ENCODE assay signal across 29 cellular contexts in genomic region chr2:39682078-39682477, GRCh38. TPM values are rescaled to one million over a fixed set of nuclear protein-coding genes. Genes with fewer than 3 reads are reported as not detected.
DNase-seq lines count a peak whose midpoint lies in the region; ATAC-seq and TF ChIP-seq lines count a peak whose summit lies in the region.
"Had no signal": no experiment of that assay in that cellular context is flagged by ENCODE, and none has a peak within 500 bp of the region (broad histone marks: within the 10 kb centered on the region; RNA-seq: fewer than 3 reads in every experiment).

No MANE protein-coding gene starts in this region.

- ATAC-seq in GM18499 (IDR thresholded peaks at IDR 0.05; ENCODE audit: insufficient read depth, unreplicated experiment): peak; percentile 57
- ATAC-seq in GM18511 (IDR thresholded peaks at IDR 0.05; ENCODE audit: unreplicated experiment): peak; percentile 55
- peak; percentile 83 for ATAC-seq in HG02885 (IDR thresholded peaks at IDR 0.05; ENCODE audit: poor library complexity, unreplicated experiment)
- ATAC-seq in GM18907 (IDR thresholded peaks at IDR 0.05; ENCODE audit: unreplicated experiment): no peak
- ATAC-seq: GM12878, T-cell had no signal

- peaks cover 42% of the 10 kb centered on the region for H3K4me1 ChIP-seq in left ventricle myocardium inferior
- H3K4me1 ChIP-seq in sigmoid colon: no peaks in the 10 kb centered on the region

- TF ChIP-seq POLR2A in sigmoid colon (IDR thresholded peaks at IDR 0.05): no peak

- WGBS in sigmoid colon, 2 donors: 79 to 93% methylated on average over 2 of the region's 2 CpGs

- H3K27ac ChIP-seq in left ventricle myocardium inferior (replicated peaks): peak overlapping the region; percentile 48
- no peak overlapping the region for H3K27ac ChIP-seq in sigmoid colon
- H3K27ac ChIP-seq: KMS-11, PC-9 had no signal

- no peaks in the 10 kb centered on the region for H3K36me3 ChIP-seq in left ventricle myocardium inferior
- H3K36me3 ChIP-seq in sigmoid colon: no peaks in the 10 kb centered on the region

- no peak for TF ChIP-seq CTCF in left ventricle myocardium inferior (IDR thresholded peaks at IDR 0.05; ENCODE audit: borderline replicate concordance)
- no peak for TF ChIP-seq CTCF in sigmoid colon (IDR thresholded peaks at IDR 0.05)

- intact Hi-C loops in left ventricle myocardium inferior (cut with micrococcal nuclease): no loop called here
- intact Hi-C loops in sigmoid colon (cut with DNase I): no loop called here

- no peak for TF ChIP-seq EP300 in sigmoid colon (IDR thresholded peaks at IDR 0.05)

- H3K4me3 ChIP-seq in left ventricle myocardium inferior (no peak overlapping the region), sigmoid colon (no peak overlapping the region)
- H3K4me3 ChIP-seq: GM12878, PC-9 had no signal

- H3K27me3 ChIP-seq in left ventricle myocardium inferior (ENCODE audit: low read depth) (no peaks in the 10 kb centered on the region), sigmoid colon (no peaks in the 10 kb centered on the region)

- DNase-seq in left ventricle myocardium inferior: no peak
- DNase-seq in dermis blood vessel endothelial cell: no peak
- DNase-seq in NCI-H510A treated with DMSO at 0.1 percent for 48 hours (lab: John Stamatoyannopoulos, UW): no peak
- DNase-seq in sigmoid colon: no peak
- DNase-seq: C1 segment of cervical spinal cord; CD4-positive, alpha-beta memory T cell; COR-L47; GDM1; HCEC 1CT; NCI-H1048; NCI-H1417 treated with DMSO at 0.1 percent for 48 hours; NCI-H1694 treated with DMSO at 0.1 percent for 48 hours; NCI-H2081; NCI-H2171; NCI-H226; NCI-H524; NCI-H748 treated with DMSO at 0.1 percent for 48 hours; NK-92 treated with Interleukin-12 subunit alpha and Interleukin-12 subunit beta, amount 100 ng/mL, for 24 hours; PC-9; SHP77; T-cell had no signal

- H3K9me3 ChIP-seq in left ventricle myocardium inferior (replicated peaks) (peaks cover 7% of the 10 kb centered on the region), sigmoid colon (no peaks in the 10 kb centered on the region)

RNA-seq across cellular contexts. Expression of gene TMEM178A, which starts 16.4 kb away (rescaled TPM):
- total RNA-seq in left ventricle myocardium inferior (3.6 TPM), dermis blood vessel endothelial cell (not detected in 2 replicates), sigmoid colon (1 to 10 TPM; 1.1 to 6.1 (median 3.2) TPM)
- under 1 TPM in 2 of 3 donors, not detected in 1; 0.60 to 0.64 TPM for polyA plus RNA-seq in sigmoid colon
- total RNA-seq: CD4-positive, alpha-beta memory T cell; GM12878; RPMI7951 had no signal
- polyA plus RNA-seq: CD4-positive, alpha-beta memory T cell; GM12878; IgD-negative memory B cell had no signal
